ENCODE assay signal across 31 cellular contexts in the genomic region with DNA sequence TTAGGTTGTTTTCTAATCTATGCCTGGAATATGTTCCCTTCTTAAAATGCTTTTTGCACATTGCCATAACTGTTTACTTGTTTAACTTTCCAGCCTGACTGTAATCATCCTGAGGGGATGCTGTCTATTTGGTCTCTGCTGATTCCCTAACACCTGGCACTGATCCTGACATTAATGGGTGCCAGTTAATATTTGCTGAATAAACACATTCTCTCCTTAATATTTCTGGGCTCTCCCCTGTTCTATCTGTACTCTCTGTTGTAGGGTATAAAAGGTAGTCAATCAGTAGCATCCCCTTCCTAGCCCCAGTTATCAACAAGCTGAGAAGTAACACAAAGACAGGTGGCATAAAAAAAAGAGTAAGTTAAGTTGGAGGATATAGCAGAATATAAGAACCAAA.
"Had no signal": no experiment of that assay in that cellular context is flagged by ENCODE, and none has a peak within 500 bp of the region (broad histone marks: within the 10 kb centered on the region; RNA-seq: fewer than 3 reads in every experiment).

No MANE protein-coding gene starts in this region.

- H3K36me3 Mint-ChIP-seq: naive thymus-derived CD4-positive, alpha-beta T cell; natural killer cell; stimulated activated memory B cell treated with anti-CD40 and anti-IgM and Interleukin-4, amounts not matched to agents 10 μg/mL and 1 μg/mL and 100 μg/mL, for 72 hours had no signal

- DNase-seq: naive thymus-derived CD4-positive, alpha-beta T cell; natural killer cell; nephron progenitor cell; nucleus accumbens; pancreas; psoas muscle; right cardiac atrium; spleen; stimulated activated CD4-positive, alpha-beta T cell treated with anti-CD3 and anti-CD28 coated beads, Interleukin-12 subunit alpha, Interleukin-12 subunit beta, amount 100 ng/mL, for 4 hours; stimulated activated CD4-positive, alpha-beta T cell treated with anti-CD3 and anti-CD28 coated beads, Interleukin-1b, Interleukin-23, amount 100 ng/mL, for 48 hours; stimulated activated CD4-positive, alpha-beta T cell treated with anti-CD3 and anti-CD28 coated beads, Interleukin-4, amount 100 ng/mL, for 1 hour; stimulated activated CD4-positive, alpha-beta T cell treated with anti-CD3 and anti-CD28 coated beads, Interleukin-4, amount 100 ng/mL, for 4 hours; stimulated activated CD8-positive, alpha-beta memory T cell treated with anti-CD3 and anti-CD28 coated beads, Interleukin-4, amount 100 ng/mL, for 48 hours; stimulated activated naive CD4-positive, alpha-beta T cell; stimulated activated naive CD8-positive, alpha-beta T cell treated with anti-CD3 and anti-CD28 coated beads, Interleukin-15, amount 100 ng/mL, for 72 hours; stimulated activated naive CD8-positive, alpha-beta T cell treated with anti-CD3 and anti-CD28 coated beads, Interleukin-15, Interleukin-2, amounts not matched to agents 100 U/mL and 50 U/mL, for 24 hours; substantia nigra; testis; tibial artery; trophoblast cell; upper lobe of left lung had no signal

- H3K27ac ChIP-seq: neutrophil, pancreas, psoas muscle, skin epidermis, suprapubic skin, testis, tibial artery, upper lobe of left lung, vagina had no signal

- H3K4me1 ChIP-seq: pancreas, psoas muscle, suprapubic skin, testis, tibial artery, upper lobe of left lung, vagina had no signal

- H3K4me2 ChIP-seq: smooth muscle cell had no signal

- H3K4me3 ChIP-seq: pancreas, psoas muscle, skin epidermis, smooth muscle cell, spleen, suprapubic skin, testis, tibial artery, upper lobe of left lung, vagina had no signal

- ATAC-seq: naive thymus-derived CD4-positive, alpha-beta T cell; natural killer cell; pancreas; psoas muscle; right cardiac atrium; sciatic nerve; stimulated activated memory B cell treated with anti-CD40 and anti-IgM and Interleukin-4, amounts not matched to agents 10 μg/mL and 1 μg/mL and 100 μg/mL, for 72 hours; stimulated activated naive CD8-positive, alpha-beta T cell treated with anti-CD3 and anti-CD28 coated beads, Interleukin-15, amount 100 ng/mL, for 72 hours; stimulated activated naive CD8-positive, alpha-beta T cell treated with anti-CD3 and anti-CD28 coated beads, Interleukin-15, Interleukin-2, amounts not matched to agents 100 U/mL and 50 U/mL, for 24 hours had no signal

- FAIRE-seq: pancreas, urothelium cell line had no signal

- H3K4me1 Mint-ChIP-seq: natural killer cell; nephron progenitor cell; stimulated activated memory B cell treated with anti-CD40 and anti-IgM and Interleukin-4, amounts not matched to agents 10 μg/mL and 1 μg/mL and 100 μg/mL, for 72 hours; stimulated activated naive CD8-positive, alpha-beta T cell treated with anti-CD3 and anti-CD28 coated beads, Interleukin-15, amount 100 ng/mL, for 72 hours had no signal

- H3K9me3 Mint-ChIP-seq: natural killer cell; neural crest cell; stimulated activated memory B cell treated with anti-CD40 and anti-IgM and Interleukin-4, amounts not matched to agents 10 μg/mL and 1 μg/mL and 100 μg/mL, for 72 hours; stimulated activated naive CD8-positive, alpha-beta T cell treated with anti-CD3 and anti-CD28 coated beads, Interleukin-15, amount 100 ng/mL, for 72 hours had no signal

- H3K27ac Mint-ChIP-seq: naive thymus-derived CD4-positive, alpha-beta T cell; natural killer cell; nephron progenitor cell; progenitor cell of endocrine pancreas; stimulated activated memory B cell treated with anti-CD40 and anti-IgM and Interleukin-4, amounts not matched to agents 10 μg/mL and 1 μg/mL and 100 μg/mL, for 72 hours; stimulated activated naive CD8-positive, alpha-beta T cell treated with anti-CD3 and anti-CD28 coated beads, Interleukin-15, amount 100 ng/mL, for 72 hours had no signal

- H3K36me3 ChIP-seq: neutrophil, pancreas, spleen, suprapubic skin, tibial artery, upper lobe of left lung, vagina had no signal

- H3K4me3 Mint-ChIP-seq: naive thymus-derived CD4-positive, alpha-beta T cell; natural killer cell; nephron progenitor cell; neural crest cell; stimulated activated memory B cell treated with anti-CD40 and anti-IgM and Interleukin-4, amounts not matched to agents 10 μg/mL and 1 μg/mL and 100 μg/mL, for 72 hours; stimulated activated naive CD8-positive, alpha-beta T cell treated with anti-CD3 and anti-CD28 coated beads, Interleukin-15, amount 100 ng/mL, for 72 hours had no signal

- H3K9me3 ChIP-seq: neutrophil, pancreas, psoas muscle, spleen, suprapubic skin, testis, tibial artery, upper lobe of left lung, vagina had no signal

- H3K27me3 ChIP-seq: testis, upper lobe of left lung, vagina had no signal
